In genomic region chr6:79048611-79049010, GRCh38 we compare ENCODE assay signal across 7 cellular contexts. TPM values are rescaled to one million over a fixed set of nuclear protein-coding genes. Genes with fewer than 3 reads are reported as not detected.
DNase-seq lines count a peak whose midpoint lies in the region; ATAC-seq and TF ChIP-seq lines count a peak whose summit lies in the region.

No MANE protein-coding gene starts in this region.

- no peak overlapping the region for H3K27ac Mint-ChIP-seq in stimulated activated memory B cell treated with anti-CD40 and anti-IgM and Interleukin-4, amounts not matched to agents 10 μg/mL and 1 μg/mL and 100 μg/mL, for 72 hours

- ATAC-seq in DND-41 (ENCODE audit: insufficient read depth, low read depth), result peak; percentile 78
- ATAC-seq in stimulated activated memory B cell treated with anti-CD40 and anti-IgM and Interleukin-4, amounts not matched to agents 10 μg/mL and 1 μg/mL and 100 μg/mL, for 72 hours, result no peak
- no peak for ATAC-seq in HG03159 (IDR thresholded peaks at IDR 0.05; ENCODE audit: unreplicated experiment)

- TF ChIP-seq CTCF in DND-41 (IDR thresholded peaks at IDR 0.05; ENCODE audit: borderline replicate concordance, extremely low read depth, low read length, poor library complexity, severe bottlenecking) (peak; percentile 56), KMS-11 (conservative IDR thresholded peaks at IDR 0.05; ENCODE audit: low read depth, low read length) (peak; percentile 32; the same call in 1 of the 2 replicates), astrocyte of the cerebellum (IDR thresholded peaks at IDR 0.05; ENCODE audit: low read depth, low read length, missing control alignments) (peak; percentile 67), ascending aorta (IDR thresholded peaks at IDR 0.05) (peak in 1 of 3 experiments; percentile 28)

- H2AFZ ChIP-seq in DND-41 (ENCODE audit: low read depth, low read length) (no peak overlapping the region), KMS-11 (ENCODE audit: low read depth) (no peak overlapping the region)

- peaks cover 87% of the 10 kb centered on the region for H3K36me3 ChIP-seq in DND-41 (ENCODE audit: insufficient read depth, low read length)
- H3K36me3 ChIP-seq in KMS-11 (ENCODE audit: insufficient read depth), result no peaks in the 10 kb centered on the region
- peaks cover 6 to 19% of the 10 kb centered on the region in 2 donors for H3K36me3 ChIP-seq in ascending aorta

- intact Hi-C loops in ascending aorta (cut with DNase I), result no loop called here

- in situ Hi-C loops in astrocyte of the cerebellum (cut with HindIII; ENCODE audit: low sequenced_read_pairs), result no loop called here

- no peak overlapping the region for H3K4me3 Mint-ChIP-seq in stimulated activated memory B cell treated with anti-CD40 and anti-IgM and Interleukin-4, amounts not matched to agents 10 μg/mL and 1 μg/mL and 100 μg/mL, for 72 hours

- H3K4me1 Mint-ChIP-seq in stimulated activated memory B cell treated with anti-CD40 and anti-IgM and Interleukin-4, amounts not matched to agents 10 μg/mL and 1 μg/mL and 100 μg/mL, for 72 hours, result peaks cover 9% of the 10 kb centered on the region

- H3K79me2 ChIP-seq in DND-41 (ENCODE audit: insufficient read depth, low read length) (peaks cover 98% of the 10 kb centered on the region), KMS-11 (ENCODE audit: insufficient read depth, low read depth) (no peaks in the 10 kb centered on the region; the same call in 1 of the 2 replicates)

- no peaks in the 10 kb centered on the region for H3K9me3 Mint-ChIP-seq in stimulated activated memory B cell treated with anti-CD40 and anti-IgM and Interleukin-4, amounts not matched to agents 10 μg/mL and 1 μg/mL and 100 μg/mL, for 72 hours

- H3K27ac ChIP-seq in DND-41 (ENCODE audit: low read length) (no peak overlapping the region), KMS-11 (no peak overlapping the region), ascending aorta (no peak overlapping the region)

- H3K4me2 ChIP-seq in DND-41 (ENCODE audit: insufficient read depth, low read length) (no peak overlapping the region), KMS-11 (no peak overlapping the region)

- H3K4me1 ChIP-seq in DND-41 (ENCODE audit: insufficient read depth, low read length), result no peaks in the 10 kb centered on the region
- peaks cover under 1% of the 10 kb centered on the region for H3K4me1 ChIP-seq in KMS-11 (ENCODE audit: low read depth, poor library complexity, severe bottlenecking)
- no peaks in the 10 kb centered on the region for H3K4me1 ChIP-seq in ascending aorta

- no peak overlapping the region for H3K9ac ChIP-seq in DND-41 (ENCODE audit: low read depth, low read length)
- H3K9ac ChIP-seq in KMS-11, result no peak overlapping the region

- peak; percentile 39 for DNase-seq in DND-41
- DNase-seq in astrocyte of the cerebellum (ENCODE audit: low read depth), result peak; percentile 15
- DNase-seq in lung microvascular endothelial cell (ENCODE audit: low read depth in 2 of 2), result peak; percentile 37 to 39
- DNase-seq in ascending aorta (ENCODE audit: low spot score in 2 of 2), result no peak

- no peaks in the 10 kb centered on the region for H3K27me3 ChIP-seq in DND-41 (ENCODE audit: insufficient read depth, low read length, poor library complexity)
- H3K27me3 ChIP-seq in KMS-11 (ENCODE audit: insufficient read depth, low read depth), result no peaks in the 10 kb centered on the region
- H3K27me3 ChIP-seq in ascending aorta, result no peaks in the 10 kb centered on the region

- H3K4me3 ChIP-seq in DND-41 (ENCODE audit: low read depth in 1 of 2, low read length in 2 of 2), result no peak overlapping the region
- H3K4me3 ChIP-seq in KMS-11 (IDR thresholded peaks at IDR 0.05; ENCODE audit: insufficient read depth, low read depth, low read length), result no peak overlapping the region
- no peak overlapping the region for H3K4me3 ChIP-seq in astrocyte of the cerebellum (ENCODE audit: low read depth, low read length)
- H3K4me3 ChIP-seq in ascending aorta, result no peak overlapping the region

- peaks cover 56% of the 10 kb centered on the region for H3K36me3 Mint-ChIP-seq in stimulated activated memory B cell treated with anti-CD40 and anti-IgM and Interleukin-4, amounts not matched to agents 10 μg/mL and 1 μg/mL and 100 μg/mL, for 72 hours

- H3K27me3 Mint-ChIP-seq in stimulated activated memory B cell treated with anti-CD40 and anti-IgM and Interleukin-4, amounts not matched to agents 10 μg/mL and 1 μg/mL and 100 μg/mL, for 72 hours, result no peaks in the 10 kb centered on the region

- no peaks in the 10 kb centered on the region for H3K9me3 ChIP-seq in DND-41 (ENCODE audit: insufficient read depth, low read length, severe bottlenecking)
- no peaks in the 10 kb centered on the region for H3K9me3 ChIP-seq in ascending aorta

- H4K20me1 ChIP-seq in DND-41 (ENCODE audit: insufficient read depth, low read length), result peaks cover 33% of the 10 kb centered on the region; the same call in 1 of the 2 replicates
- no peaks in the 10 kb centered on the region for H4K20me1 ChIP-seq in KMS-11 (ENCODE audit: insufficient read depth)

RNA-seq across cellular contexts. Expression of gene PHIP, which starts 29.4 kb away (rescaled TPM):
- total RNA-seq in lung microvascular endothelial cell, result 13.3 and 16.1 TPM in 2 replicates
- 14.9 TPM for total RNA-seq in ascending aorta

Comparison
In these comparisons a context has a peak if more than half of its experiments do, and no peak if none do; other contexts are left out.
1. DNase-seq: peak in DND-41 (single experiment), astrocyte of the cerebellum (single experiment) and lung microvascular endothelial cell (2 of 2); none in ascending aorta (0 of 2).